In the genomic region with DNA sequence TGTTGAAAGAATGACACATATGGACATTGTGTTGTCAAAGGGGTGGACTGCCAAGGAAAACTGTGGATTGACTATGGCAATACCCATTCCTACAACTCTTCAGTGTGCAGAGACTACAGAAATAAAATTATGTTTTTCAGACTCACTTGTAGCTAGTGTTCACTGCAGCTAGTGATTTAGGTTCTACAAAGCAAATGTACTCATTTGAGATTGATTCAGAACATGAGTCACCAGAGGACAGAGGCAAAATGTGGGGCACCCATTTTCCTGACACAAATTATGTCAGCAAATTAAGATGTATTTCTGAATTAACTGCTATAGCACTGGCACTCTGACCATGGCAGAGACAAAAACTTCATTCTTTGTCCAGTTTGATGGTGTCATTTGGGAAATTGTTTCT, we compare ENCODE assay signal across 18 cellular contexts.
"Had no signal": no experiment of that assay in that cellular context is flagged by ENCODE, and none has a peak within 500 bp of the region (broad histone marks: within the 10 kb centered on the region; RNA-seq: fewer than 3 reads in every experiment).

No MANE protein-coding gene starts in this region.

- H3K27ac ChIP-seq: epithelial cell of prostate, right atrium auricular region, transverse colon, vagina had no signal

- H3K27me3 ChIP-seq: right atrium auricular region, transverse colon, vagina had no signal

- H3K4me1 ChIP-seq: right atrium auricular region, transverse colon had no signal

- H3K4me3 ChIP-seq: right atrium auricular region, skin epidermis, transverse colon, vagina had no signal

- H3K36me3 ChIP-seq: right atrium auricular region, transverse colon, vagina had no signal

- ATAC-seq: effector memory CD8-positive, alpha-beta T cell; WTC11 had no signal

- DNase-seq: activated CD4-positive, alpha-beta T cell treated with anti-CD3 and anti-CD28 coated beads, Interleukin-2, amount 10 ng/mL, durations not matched to agents 7 days and 5 days; activated CD8-positive, alpha-beta memory T cell treated with anti-CD3 and anti-CD28 coated beads, Interleukin-2, amount 50 U/mL, for 48 hours; activated naive CD8-positive, alpha-beta T cell treated with anti-CD3 and anti-CD28 coated beads for 36 hours; activated T-cell treated with anti-CD3 and anti-CD28 coated beads, Interleukin-2, amount 50 U/mL, for 72 hours; anterior cingulate cortex; effector memory CD8-positive, alpha-beta T cell; glutamatergic neuron; hypothalamus; occipital lobe; stimulated activated CD4-positive, alpha-beta T cell treated with anti-CD3 and anti-CD28 coated beads, Interleukin-4, amount 100 ng/mL, for 24 hours; stimulated activated naive CD4-positive, alpha-beta T cell treated with Interleukin-2 at 50 U/mL for 16 hours; substantia nigra; transverse colon had no signal

- H3K9me3 ChIP-seq: right atrium auricular region, transverse colon, vagina had no signal
